ENCODE assay signal across 1 cellular context in genomic region chr19:39412100-39412866, GRCh38.
TF ChIP-seq lines count a peak whose summit lies in the region.

A gene with protein sequence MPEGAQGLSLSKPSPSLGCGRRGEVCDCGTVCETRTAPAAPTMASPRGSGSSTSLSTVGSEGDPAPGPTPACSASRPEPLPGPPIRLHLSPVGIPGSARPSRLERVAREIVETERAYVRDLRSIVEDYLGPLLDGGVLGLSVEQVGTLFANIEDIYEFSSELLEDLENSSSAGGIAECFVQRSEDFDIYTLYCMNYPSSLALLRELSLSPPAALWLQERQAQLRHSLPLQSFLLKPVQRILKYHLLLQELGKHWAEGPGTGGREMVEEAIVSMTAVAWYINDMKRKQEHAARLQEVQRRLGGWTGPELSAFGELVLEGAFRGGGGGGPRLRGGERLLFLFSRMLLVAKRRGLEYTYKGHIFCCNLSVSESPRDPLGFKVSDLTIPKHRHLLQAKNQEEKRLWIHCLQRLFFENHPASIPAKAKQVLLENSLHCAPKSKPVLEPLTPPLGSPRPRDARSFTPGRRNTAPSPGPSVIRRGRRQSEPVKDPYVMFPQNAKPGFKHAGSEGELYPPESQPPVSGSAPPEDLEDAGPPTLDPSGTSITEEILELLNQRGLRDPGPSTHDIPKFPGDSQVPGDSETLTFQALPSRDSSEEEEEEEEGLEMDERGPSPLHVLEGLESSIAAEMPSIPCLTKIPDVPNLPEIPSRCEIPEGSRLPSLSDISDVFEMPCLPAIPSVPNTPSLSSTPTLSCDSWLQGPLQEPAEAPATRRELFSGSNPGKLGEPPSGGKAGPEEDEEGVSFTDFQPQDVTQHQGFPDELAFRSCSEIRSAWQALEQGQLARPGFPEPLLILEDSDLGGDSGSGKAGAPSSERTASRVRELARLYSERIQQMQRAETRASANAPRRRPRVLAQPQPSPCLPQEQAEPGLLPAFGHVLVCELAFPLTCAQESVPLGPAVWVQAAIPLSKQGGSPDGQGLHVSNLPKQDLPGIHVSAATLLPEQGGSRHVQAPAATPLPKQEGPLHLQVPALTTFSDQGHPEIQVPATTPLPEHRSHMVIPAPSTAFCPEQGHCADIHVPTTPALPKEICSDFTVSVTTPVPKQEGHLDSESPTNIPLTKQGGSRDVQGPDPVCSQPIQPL (N-terminal part only) (plus strand): TSS chr19:39412669. CDS start chr19:39414087, 1,418 bp downstream.

TF ChIP-seq in K562, 482 proteins besides CTCF, POLR2A, EP300 and RAD21 (continued from another document and continues in another):
- TF ChIP-seq UBTF (IDR thresholded peaks at IDR 0.05; ENCODE audit: borderline replicate concordance in 1 of 2, low read depth in 2 of 2, low read length in 2 of 2) (peak in 1 of 2 experiments; percentile 51; a peak in 2 of 4 replicates), GABPB1 (CRISPR knock-in tag; IDR thresholded peaks at IDR 0.05) (peak; percentile 82), YY1 (IDR thresholded peaks at IDR 0.05; ENCODE audit: borderline replicate concordance in 1 of 3, control insufficient read depth in 1 of 3, extremely low read depth in 1 of 3, insufficient read depth in 3 of 3, insufficient read length in 1 of 3, insufficient replicate concordance in 2 of 3, low read depth in 1 of 3, low read length in 2 of 3) (peak in 2 of 3 experiments; percentile 6 to 60), CBFA2T3 (IDR thresholded peaks at IDR 0.05) (peak; percentile 38; the same call in 1 of the 2 replicates), ZBTB1 (CRISPR knock-in tag; IDR thresholded peaks at IDR 0.05; ENCODE audit: borderline replicate concordance, low read depth) (no peak), CBX2 (IDR thresholded peaks at IDR 0.05; ENCODE audit: insufficient read depth, low read length, poor library complexity, severe bottlenecking) (no peak), ZNF347 (CRISPR knock-in tag; IDR thresholded peaks at IDR 0.05; ENCODE audit: low read depth) (no peak), HDAC8 (tag; IDR thresholded peaks at IDR 0.05) (no peak), BDP1 (IDR thresholded peaks at IDR 0.05; ENCODE audit: insufficient read depth, insufficient read length) (peak; percentile 76), RFX5 (IDR thresholded peaks at IDR 0.05; ENCODE audit: low read depth, low read length) (peak; percentile 80; the same call in 1 of the 2 replicates), ARHGAP35 (IDR thresholded peaks at IDR 0.05; ENCODE audit: partially characterized antibody) (no peak), MYNN (IDR thresholded peaks at IDR 0.05) (peak; percentile 15; the same call in 1 of the 2 replicates), MYNN (CRISPR knock-in tag; IDR thresholded peaks at IDR 0.05) (no peak), ZNF780A (CRISPR knock-in tag; IDR thresholded peaks at IDR 0.05) (no peak), ZNF140 (CRISPR knock-in tag; IDR thresholded peaks at IDR 0.05) (no peak), HNRNPH1 (optimal IDR thresholded peaks at IDR 0.05; ENCODE audit: low read depth, low read length) (no peak), XRCC5 (IDR thresholded peaks at IDR 0.05; ENCODE audit: low read depth, low read length) (peak; percentile 87), POLR3G (IDR thresholded peaks at IDR 0.05; ENCODE audit: extremely low read depth, insufficient read length, insufficient replicate concordance) (no peak), RBBP5 (IDR thresholded peaks at IDR 0.05; ENCODE audit: borderline replicate concordance, insufficient read depth, low read length, poor library complexity, severe bottlenecking) (peak; percentile 40), ZNF584 (CRISPR knock-in tag; IDR thresholded peaks at IDR 0.05; ENCODE audit: low read depth) (peak; percentile 56; the same call in 1 of the 2 replicates), SMAD4 (CRISPR knock-in tag; conservative IDR thresholded peaks at IDR 0.05) (peak; percentile 86), DIDO1 (tag; IDR thresholded peaks at IDR 0.05; ENCODE audit: low read depth) (no peak), ZNF507 (tag; conservative IDR thresholded peaks at IDR 0.05) (no peak), SIRT6 (IDR thresholded peaks at IDR 0.05; ENCODE audit: low read depth, low read length) (peak; percentile 67), ETS2 (tag; IDR thresholded peaks at IDR 0.05; ENCODE audit: borderline replicate concordance, poor library complexity, severe bottlenecking) (peak; percentile 95), KAT2B (IDR thresholded peaks at IDR 0.05; ENCODE audit: low read depth, low read length) (no peak), TAL1 (IDR thresholded peaks at IDR 0.05) (no peak), SREBF1 (IDR thresholded peaks at IDR 0.05; ENCODE audit: borderline replicate concordance, low read depth, low read length) (peak; percentile 79), PHTF2 (CRISPR knock-in tag; IDR thresholded peaks at IDR 0.05) (no peak), BHLHE40 (IDR thresholded peaks at IDR 0.05; ENCODE audit: low read length) (peak; percentile 99), ZNF436 (CRISPR knock-in tag; IDR thresholded peaks at IDR 0.05) (no peak), HDAC1 (IDR thresholded peaks at IDR 0.05) (peak; percentile 73 to 91), GABPA (tag; conservative IDR thresholded peaks at IDR 0.05; ENCODE audit: low read depth) (peak; percentile 94)
- TF ChIP-seq, protein P1, sequence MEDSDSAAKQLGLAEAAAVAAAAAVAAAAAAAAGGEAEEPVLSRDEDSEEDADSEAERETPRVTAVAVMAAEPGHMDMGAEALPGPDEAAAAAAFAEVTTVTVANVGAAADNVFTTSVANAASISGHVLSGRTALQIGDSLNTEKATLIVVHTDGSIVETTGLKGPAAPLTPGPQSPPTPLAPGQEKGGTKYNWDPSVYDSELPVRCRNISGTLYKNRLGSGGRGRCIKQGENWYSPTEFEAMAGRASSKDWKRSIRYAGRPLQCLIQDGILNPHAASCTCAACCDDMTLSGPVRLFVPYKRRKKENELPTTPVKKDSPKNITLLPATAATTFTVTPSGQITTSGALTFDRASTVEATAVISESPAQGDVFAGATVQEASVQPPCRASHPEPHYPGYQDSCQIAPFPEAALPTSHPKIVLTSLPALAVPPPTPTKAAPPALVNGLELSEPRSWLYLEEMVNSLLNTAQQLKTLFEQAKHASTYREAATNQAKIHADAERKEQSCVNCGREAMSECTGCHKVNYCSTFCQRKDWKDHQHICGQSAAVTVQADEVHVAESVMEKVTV (CRISPR knock-in tag; IDR thresholded peaks at IDR 0.05) = 0 out of 2 replicates have a peak, but pooled peaks have one; percentile 9
- TF ChIP-seq, protein P2, sequence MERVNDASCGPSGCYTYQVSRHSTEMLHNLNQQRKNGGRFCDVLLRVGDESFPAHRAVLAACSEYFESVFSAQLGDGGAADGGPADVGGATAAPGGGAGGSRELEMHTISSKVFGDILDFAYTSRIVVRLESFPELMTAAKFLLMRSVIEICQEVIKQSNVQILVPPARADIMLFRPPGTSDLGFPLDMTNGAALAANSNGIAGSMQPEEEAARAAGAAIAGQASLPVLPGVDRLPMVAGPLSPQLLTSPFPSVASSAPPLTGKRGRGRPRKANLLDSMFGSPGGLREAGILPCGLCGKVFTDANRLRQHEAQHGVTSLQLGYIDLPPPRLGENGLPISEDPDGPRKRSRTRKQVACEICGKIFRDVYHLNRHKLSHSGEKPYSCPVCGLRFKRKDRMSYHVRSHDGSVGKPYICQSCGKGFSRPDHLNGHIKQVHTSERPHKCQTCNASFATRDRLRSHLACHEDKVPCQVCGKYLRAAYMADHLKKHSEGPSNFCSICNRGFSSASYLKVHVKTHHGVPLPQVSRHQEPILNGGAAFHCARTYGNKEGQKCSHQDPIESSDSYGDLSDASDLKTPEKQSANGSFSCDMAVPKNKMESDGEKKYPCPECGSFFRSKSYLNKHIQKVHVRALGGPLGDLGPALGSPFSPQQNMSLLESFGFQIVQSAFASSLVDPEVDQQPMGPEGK (CRISPR knock-in tag; IDR thresholded peaks at IDR 0.05; ENCODE audit: borderline replicate concordance) = no peak
- TF ChIP-seq, protein P3, sequence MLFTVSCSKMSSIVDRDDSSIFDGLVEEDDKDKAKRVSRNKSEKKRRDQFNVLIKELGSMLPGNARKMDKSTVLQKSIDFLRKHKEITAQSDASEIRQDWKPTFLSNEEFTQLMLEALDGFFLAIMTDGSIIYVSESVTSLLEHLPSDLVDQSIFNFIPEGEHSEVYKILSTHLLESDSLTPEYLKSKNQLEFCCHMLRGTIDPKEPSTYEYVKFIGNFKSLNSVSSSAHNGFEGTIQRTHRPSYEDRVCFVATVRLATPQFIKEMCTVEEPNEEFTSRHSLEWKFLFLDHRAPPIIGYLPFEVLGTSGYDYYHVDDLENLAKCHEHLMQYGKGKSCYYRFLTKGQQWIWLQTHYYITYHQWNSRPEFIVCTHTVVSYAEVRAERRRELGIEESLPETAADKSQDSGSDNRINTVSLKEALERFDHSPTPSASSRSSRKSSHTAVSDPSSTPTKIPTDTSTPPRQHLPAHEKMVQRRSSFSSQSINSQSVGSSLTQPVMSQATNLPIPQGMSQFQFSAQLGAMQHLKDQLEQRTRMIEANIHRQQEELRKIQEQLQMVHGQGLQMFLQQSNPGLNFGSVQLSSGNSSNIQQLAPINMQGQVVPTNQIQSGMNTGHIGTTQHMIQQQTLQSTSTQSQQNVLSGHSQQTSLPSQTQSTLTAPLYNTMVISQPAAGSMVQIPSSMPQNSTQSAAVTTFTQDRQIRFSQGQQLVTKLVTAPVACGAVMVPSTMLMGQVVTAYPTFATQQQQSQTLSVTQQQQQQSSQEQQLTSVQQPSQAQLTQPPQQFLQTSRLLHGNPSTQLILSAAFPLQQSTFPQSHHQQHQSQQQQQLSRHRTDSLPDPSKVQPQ (CRISPR knock-in tag; IDR thresholded peaks at IDR 0.05; ENCODE audit: borderline replicate concordance) = peak; percentile 75; the same call in 1 of the 2 replicates
- TF ChIP-seq, protein P4, sequence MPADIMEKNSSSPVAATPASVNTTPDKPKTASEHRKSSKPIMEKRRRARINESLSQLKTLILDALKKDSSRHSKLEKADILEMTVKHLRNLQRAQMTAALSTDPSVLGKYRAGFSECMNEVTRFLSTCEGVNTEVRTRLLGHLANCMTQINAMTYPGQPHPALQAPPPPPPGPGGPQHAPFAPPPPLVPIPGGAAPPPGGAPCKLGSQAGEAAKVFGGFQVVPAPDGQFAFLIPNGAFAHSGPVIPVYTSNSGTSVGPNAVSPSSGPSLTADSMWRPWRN (IDR thresholded peaks at IDR 0.05; ENCODE audit: low read depth) = no peak; the same call in 1 of the 2 replicates
